ENCODE assay signal across 8 cellular contexts in the genomic region with DNA sequence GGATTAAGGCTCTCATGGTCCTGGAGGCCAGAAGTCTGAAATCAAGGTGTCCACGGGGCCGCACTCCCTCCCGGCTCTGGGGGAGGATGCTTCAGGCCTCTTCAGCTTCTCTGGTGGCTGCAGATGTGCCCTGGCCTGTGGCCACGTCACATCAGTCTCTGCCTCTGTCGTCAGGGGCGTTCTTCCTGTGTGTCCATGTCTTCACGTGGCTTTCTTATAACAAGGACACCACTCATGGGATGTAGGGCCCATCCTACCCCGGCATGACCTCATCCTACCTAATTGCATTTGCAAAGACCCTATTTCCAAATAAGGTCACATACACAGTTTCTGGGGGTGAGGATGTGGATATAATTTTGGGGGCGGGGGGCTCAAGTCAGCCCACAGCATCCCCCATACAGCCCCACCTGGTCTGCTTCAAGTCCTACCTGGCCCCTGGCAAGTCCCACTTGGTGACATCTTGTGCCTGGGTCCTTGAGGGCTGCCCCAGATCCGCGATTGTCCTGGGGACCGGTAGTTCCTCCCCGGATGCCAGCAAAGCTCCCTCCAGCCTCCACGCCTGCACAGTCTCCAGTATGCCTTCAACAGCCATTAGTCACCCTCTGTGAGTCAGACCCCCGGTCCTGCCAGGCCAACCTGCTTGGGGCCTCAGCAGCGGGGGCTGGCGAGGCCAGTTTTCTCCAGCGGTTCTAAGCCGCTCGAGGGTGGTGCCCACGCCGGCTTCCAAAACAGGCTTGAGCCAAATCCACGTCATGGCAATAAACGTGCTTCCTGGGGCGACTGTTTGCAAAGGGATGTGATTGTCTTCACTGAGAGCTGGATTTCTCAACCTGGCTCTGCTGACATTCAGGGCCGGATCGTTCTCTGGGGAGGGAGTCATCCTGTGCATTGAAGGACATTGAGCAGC. TPM values are rescaled to one million over a fixed set of nuclear protein-coding genes. Genes with fewer than 3 reads are reported as not detected.
DNase-seq lines count a peak whose midpoint lies in the region; ATAC-seq and TF ChIP-seq lines count a peak whose summit lies in the region.

No MANE protein-coding gene starts in this region.

- peak overlapping the region in 3 of 8 donors; percentile 12 to 50 (median 40) for H3K27ac Mint-ChIP-seq in CD8-positive, alpha-beta memory T cell

- POLR2A ChIA-PET in CD8-positive, alpha-beta memory T cell (lab: Charles Lee): no interaction called here

- H3K4me3 ChIP-seq in WI38 (ENCODE audit: low read depth, low read length) (peak overlapping the region; percentile 27), ovary (no peak overlapping the region)
- H3K4me3 ChIP-seq in CD8-positive, alpha-beta memory T cell (ENCODE audit: low read length): no peak overlapping the region

- DNase-seq in AG08395 (ENCODE audit: low spot score) (peak; percentile 97), HK-2 (ENCODE audit: unreplicated experiment) (peak; percentile 91), glomerular visceral epithelial cell (ENCODE audit: extremely low spot score) (peak; percentile 92), ovary (peak; percentile 52 to 70 (median 69)), AML-193 (lab: John Stamatoyannopoulos, UW) (no peak)
- no peak for DNase-seq in CD8-positive, alpha-beta memory T cell

- H3K27me3 Mint-ChIP-seq in CD8-positive, alpha-beta memory T cell: no peaks in the 10 kb centered on the region

- H3K36me3 ChIP-seq in ovary: no peaks in the 10 kb centered on the region
- peaks cover 28% of the 10 kb centered on the region for H3K36me3 ChIP-seq in CD8-positive, alpha-beta memory T cell (ENCODE audit: insufficient read depth, low read length)

- no peaks in the 10 kb centered on the region for H3K9me3 ChIP-seq in ovary
- no peaks in the 10 kb centered on the region for H3K9me3 ChIP-seq in CD8-positive, alpha-beta memory T cell (ENCODE audit: low read length)

- CTCF ChIA-PET in CD8-positive, alpha-beta memory T cell (lab: Charles Lee): no interaction called here

- no peaks in the 10 kb centered on the region for H3K4me1 ChIP-seq in ovary (ENCODE audit: insufficient read depth)
- H3K4me1 ChIP-seq in CD8-positive, alpha-beta memory T cell (ENCODE audit: insufficient read depth, low read length): peaks cover 11% of the 10 kb centered on the region

- H3K27me3 ChIP-seq in ovary: no peaks in the 10 kb centered on the region
- no peaks in the 10 kb centered on the region for H3K27me3 ChIP-seq in CD8-positive, alpha-beta memory T cell (ENCODE audit: insufficient read depth, low read length, poor library complexity, severe bottlenecking)

- TF ChIP-seq EP300 in ovary (IDR thresholded peaks at IDR 0.05): no peak

- H3K9me3 Mint-ChIP-seq in CD8-positive, alpha-beta memory T cell: peaks cover 0 to 2% (median 0%) of the 10 kb centered on the region in 5 donors

- peaks cover 8 to 79% (median 15%) of the 10 kb centered on the region in 3 donors for H3K36me3 Mint-ChIP-seq in CD8-positive, alpha-beta memory T cell

- TF ChIP-seq POLR2A in ovary (IDR thresholded peaks at IDR 0.05): no peak

- intact Hi-C loops in ovary (cut with DNase I): no loop called here

- TF ChIP-seq CTCF in WI38 (IDR thresholded peaks at IDR 0.05; ENCODE audit: low read depth, low read length): no peak
- no peak for TF ChIP-seq CTCF in ovary (IDR thresholded peaks at IDR 0.05)

- ATAC-seq in GM21423 (IDR thresholded peaks at IDR 0.05; ENCODE audit: unreplicated experiment): no peak

- peaks cover 31 to 75% (median 39%) of the 10 kb centered on the region in 3 donors for H3K4me1 Mint-ChIP-seq in CD8-positive, alpha-beta memory T cell

- 41 to 55% (median 48%) methylated on average over 27 of the region's 27 CpGs for WGBS in ovary, 3 donors

- no peak overlapping the region for H3K27ac ChIP-seq in ovary
- no peak overlapping the region for H3K27ac ChIP-seq in CD8-positive, alpha-beta memory T cell (ENCODE audit: low read depth, low read length)

- H3K4me3 Mint-ChIP-seq in CD8-positive, alpha-beta memory T cell: no peak overlapping the region

RNA-seq across cellular contexts. Expression of a gene that starts 32.2 kb away (rescaled TPM):
- total RNA-seq in ovary: 10 to 100 TPM; 17.9 to 56.3 (median 38.4) TPM
- 10 to 100 TPM; 25.1 to 34.1 TPM for polyA plus RNA-seq in ovary
- 100 to 1,000 TPM; 104 to 108 TPM for total RNA-seq in CD8-positive, alpha-beta memory T cell
- 24.9 TPM for polyA plus RNA-seq in CD8-positive, alpha-beta memory T cell

RNA-seq across cellular contexts. Expression of a gene that starts 32.5 kb away (rescaled TPM):
- 1 to 10 TPM; 4.3 to 7.0 (median 5.5) TPM for total RNA-seq in ovary
- polyA plus RNA-seq in ovary: 1 to 10 TPM; 4.1 to 7.2 TPM
- total RNA-seq in CD8-positive, alpha-beta memory T cell: 10 to 100 TPM; 33.4 to 36.4 TPM
- polyA plus RNA-seq in CD8-positive, alpha-beta memory T cell: 9.7 TPM

Comparison
In these comparisons a context has a peak if more than half of its experiments do, and no peak if none do; other contexts are left out.
1. DNase-seq: peak in AG08395 (single experiment), HK-2 (single experiment), glomerular visceral epithelial cell (single experiment) and ovary (5 of 5); none in CD8-positive, alpha-beta memory T cell (0 of 5) and AML-193 (0 of 2).
2. RNA of a gene that starts 32.5 kb away (total RNA-seq): 33.4 to 36.4 TPM in CD8-positive, alpha-beta memory T cell; 4.3 to 7.0 TPM in ovary; every median in the first group is over 4 times any median in the second.